In the genomic region with DNA sequence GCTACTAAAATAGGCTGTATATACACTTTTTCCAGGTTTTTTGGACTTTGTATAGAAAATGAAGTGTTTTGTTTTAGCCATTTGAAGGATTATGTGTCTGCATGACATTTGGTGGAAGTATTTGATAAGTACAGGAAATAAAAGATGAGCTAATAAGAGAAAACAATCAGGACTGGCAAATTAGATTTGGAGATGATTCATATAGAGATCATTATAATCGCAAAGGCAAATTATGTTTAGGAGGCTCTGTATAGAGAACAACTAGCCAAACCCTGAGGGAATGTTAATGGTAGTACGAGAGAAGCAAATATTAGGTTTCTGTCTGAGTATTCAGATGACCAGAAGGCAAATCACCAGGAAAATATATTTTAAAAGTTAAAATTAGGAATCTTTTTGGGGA, we compare ENCODE assay signal across 25 cellular contexts. TPM values are rescaled to one million over a fixed set of nuclear protein-coding genes. Genes with fewer than 3 reads are reported as not detected.
A peak's percentile ranks its signal among the peaks of the same experiment; 100 is the strongest.
DNase-seq lines count a peak whose midpoint lies in the region; ATAC-seq, FAIRE-seq and TF ChIP-seq lines count a peak whose summit lies in the region.
"Had no signal": no experiment of that assay in that cellular context is flagged by ENCODE, and none has a peak within 500 bp of the region (broad histone marks: within the 10 kb centered on the region; RNA-seq: fewer than 3 reads in every experiment).

No MANE protein-coding gene starts in this region.

- no peak for ATAC-seq in activated T-cell treated with anti-CD3 and anti-CD28 coated beads, Interleukin-2, amount 50 U/mL, for 72 hours (replicated peaks in 1 of 2)
- ATAC-seq in naive thymus-derived CD8-positive, alpha-beta T cell = no peak

- FAIRE-seq in endothelial cell of umbilical vein (lab: Jason Lieb, UNC) = no peak
- FAIRE-seq: GM18507, RCC 7860 had no signal

- H4K20me1 ChIP-seq in MM.1S (ENCODE audit: insufficient read depth, low read length) (no peaks in the 10 kb centered on the region), endothelial cell of umbilical vein (replicated peaks; ENCODE audit: control insufficient read depth, extremely low read depth, insufficient read depth, low read length) (no peaks in the 10 kb centered on the region)

- H3K27ac ChIP-seq in MM.1S (ENCODE audit: low read length) (0 out of 2 replicates have a peak overlapping the region, but pooled peaks have one; percentile 95), endothelial cell of umbilical vein (ENCODE audit: insufficient read depth, low read depth, low read length) (no peak overlapping the region)
- H3K27ac ChIP-seq: 22Rv1, C4-2B, GM23248, SK-N-MC had no signal

- POLR2A ChIA-PET in endothelial cell of umbilical vein (lab: Charles Lee) = no interaction called here
- POLR2A ChIA-PET in naive thymus-derived CD8-positive, alpha-beta T cell (lab: Charles Lee) = no interaction called here

- no TSS peak for BruUV-seq in endothelial cell of umbilical vein (replicated peaks; lab: Mats Ljungman, UMichigan)

- H3K27me3 ChIP-seq in MM.1S (replicated peaks; ENCODE audit: insufficient read depth, low read length) (no peaks in the 10 kb centered on the region), endothelial cell of umbilical vein (ENCODE audit: control insufficient read depth in 2 of 2, insufficient read depth in 2 of 2, low read length in 2 of 2) (no peaks in the 10 kb centered on the region)

- peak overlapping the region; percentile 24 for H3K27ac Mint-ChIP-seq in activated T-cell treated with anti-CD3 and anti-CD28 coated beads, Interleukin-2, amount 50 U/mL, for 72 hours
- H3K27ac Mint-ChIP-seq in naive thymus-derived CD8-positive, alpha-beta T cell = peak overlapping the region in 8 of 10 donors; percentile 8 to 98 (median 77)
- H3K27ac Mint-ChIP-seq: B cell, H9 had no signal

- 0 out of 2 replicates have a peak overlapping the region, but pooled peaks have one; percentile 69 for H3K4me2 ChIP-seq in MM.1S (ENCODE audit: low read depth, low read length)
- H3K4me2 ChIP-seq in endothelial cell of umbilical vein (ENCODE audit: insufficient read depth, low read length) = no peak overlapping the region

- CTCF ChIA-PET in endothelial cell of umbilical vein (lab: Charles Lee) = interaction anchor here (1.0 kb wide), 1 partner anchor 282 kb away, joined by 3 read pairs; no protein-coding TSS in a partner anchor

- H3K9me3 ChIP-seq in MM.1S (replicated peaks; ENCODE audit: insufficient read depth, low read length) (no peaks in the 10 kb centered on the region; the same call in 1 of the 2 replicates), endothelial cell of umbilical vein (replicated peaks; ENCODE audit: control insufficient read depth, insufficient read depth, low read length) (no peaks in the 10 kb centered on the region)

- peaks cover 0 to 1% of the 10 kb centered on the region in 2 donors for H3K36me3 Mint-ChIP-seq in activated T-cell treated with anti-CD3 and anti-CD28 coated beads, Interleukin-2, amount 50 U/mL, for 72 hours (ENCODE audit: insufficient read depth in 2 of 2)
- H3K36me3 Mint-ChIP-seq in naive thymus-derived CD8-positive, alpha-beta T cell = peaks cover 0 to 4% (median 0%) of the 10 kb centered on the region in 3 donors

- no peaks in the 10 kb centered on the region for H3K9me1 ChIP-seq in endothelial cell of umbilical vein (replicated peaks; ENCODE audit: control insufficient read depth, extremely low read depth, insufficient read depth, low read length)

- no peak for TF ChIP-seq CTCF in MM.1S (IDR thresholded peaks at IDR 0.05; ENCODE audit: low read length)
- no peak for TF ChIP-seq CTCF in endothelial cell of umbilical vein (IDR thresholded peaks at IDR 0.05; ENCODE audit: extremely low read depth in 1 of 2, insufficient read depth in 1 of 2, low read depth in 1 of 2, low read length in 2 of 2)

- no peak overlapping the region for H2AFZ ChIP-seq in MM.1S (ENCODE audit: low read length)
- no peak overlapping the region for H2AFZ ChIP-seq in endothelial cell of umbilical vein (ENCODE audit: low read depth, low read length)
- H2AFZ ChIP-seq: GM23248 had no signal

- peaks cover 20% of the 10 kb centered on the region for H3F3A ChIP-seq in MM.1S (ENCODE audit: insufficient read depth, low read length)

- peaks cover 37% of the 10 kb centered on the region for H3K4me1 ChIP-seq in MM.1S (ENCODE audit: low read length)
- H3K4me1 ChIP-seq in endothelial cell of umbilical vein (ENCODE audit: control insufficient read depth, extremely low read depth, insufficient read depth, low read length) = peaks cover 4% of the 10 kb centered on the region

- DNase-seq in activated T-cell treated with anti-CD3 and anti-CD28 coated beads, Interleukin-2, amount 50 U/mL, for 72 hours = no peak
- DNase-seq in activated T-cell treated with anti-CD3 and anti-CD28 coated beads, Interleukin-2, amount 50 U/mL, for 48 hours = no peak
- DNase-seq in MM.1S = no peak
- no peak for DNase-seq in endothelial cell of umbilical vein (ENCODE audit: low read depth, low spot score)
- no peak for DNase-seq in naive thymus-derived CD8-positive, alpha-beta T cell
- DNase-seq in NCI-H146 (lab: John Stamatoyannopoulos, UW) = no peak
- DNase-seq in activated CD8-positive, alpha-beta memory T cell treated with anti-CD3 and anti-CD28 coated beads for 24 hours = no peak
- no peak for DNase-seq in NCI-H1417 treated with DMSO at 0.1 percent for 48 hours (lab: John Stamatoyannopoulos, UW)
- DNase-seq: H9, KG1, NCI-H1092, NCI-H1436, NCI-H187 treated with DMSO at 0.1 percent for 48 hours, NCI-H2171 treated with DMSO at 0.1 percent for 48 hours, NCI-H524 treated with DMSO at 0.1 percent for 48 hours, NCI-H774, SIG-M5 had no signal

- intact Hi-C loops in endothelial cell of umbilical vein (cut with micrococcal nuclease) = no loop called here

- no peaks in the 10 kb centered on the region for H3K9me2 ChIP-seq in MM.1S (replicated peaks; ENCODE audit: insufficient read depth, low read length)

- H3K4me3 ChIP-seq in MM.1S (ENCODE audit: low read length) = no peak overlapping the region
- H3K4me3 ChIP-seq in endothelial cell of umbilical vein (replicated peaks in 1 of 3; ENCODE audit: insufficient read depth in 1 of 3, low read depth in 1 of 3, low read length in 3 of 3) = no peak overlapping the region
- H3K4me3 ChIP-seq: GM23248, SK-N-MC had no signal

- dilution Hi-C loops in endothelial cell of umbilical vein (cut with MboI; ENCODE audit: extremely low pct_ligation_motif_present, low sequenced_read_pairs) = no loop called here

- H3K9ac ChIP-seq in MM.1S (ENCODE audit: low read length) (no peak overlapping the region), endothelial cell of umbilical vein (replicated peaks; ENCODE audit: extremely low read depth, insufficient read depth, low read length) (no peak overlapping the region)
- H3K9ac ChIP-seq: GM23248 had no signal

- peak overlapping the region in 1 of 2 donors; percentile 3 for H3K4me3 Mint-ChIP-seq in activated T-cell treated with anti-CD3 and anti-CD28 coated beads, Interleukin-2, amount 50 U/mL, for 72 hours
- peak overlapping the region in 1 of 10 donors; percentile 6 for H3K4me3 Mint-ChIP-seq in naive thymus-derived CD8-positive, alpha-beta T cell
- H3K4me3 Mint-ChIP-seq: B cell, H9 had no signal

- H3K9me3 Mint-ChIP-seq in activated T-cell treated with anti-CD3 and anti-CD28 coated beads, Interleukin-2, amount 50 U/mL, for 72 hours = peaks cover 0 to 3% of the 10 kb centered on the region in 2 donors
- no peaks in the 10 kb centered on the region for H3K9me3 Mint-ChIP-seq in naive thymus-derived CD8-positive, alpha-beta T cell
- H3K9me3 Mint-ChIP-seq: H9 had no signal

- no peak for TF ChIP-seq POLR2A in endothelial cell of umbilical vein (IDR thresholded peaks at IDR 0.05; ENCODE audit: low read depth, low read length)

- H3K36me3 ChIP-seq in MM.1S (replicated peaks; ENCODE audit: insufficient read depth, low read length) (no peaks in the 10 kb centered on the region), endothelial cell of umbilical vein (ENCODE audit: control insufficient read depth in 2 of 2, extremely low read depth in 1 of 2, insufficient read depth in 2 of 2, low read length in 2 of 2) (no peaks in the 10 kb centered on the region)

- peaks cover 8% of the 10 kb centered on the region for H3K27me3 Mint-ChIP-seq in activated T-cell treated with anti-CD3 and anti-CD28 coated beads, Interleukin-2, amount 50 U/mL, for 72 hours (ENCODE audit: low read depth)
- H3K27me3 Mint-ChIP-seq in naive thymus-derived CD8-positive, alpha-beta T cell = peaks cover 0 to 5% (median 2%) of the 10 kb centered on the region in 5 donors

- H3K79me2 ChIP-seq in MM.1S (ENCODE audit: low read length) (no peaks in the 10 kb centered on the region), endothelial cell of umbilical vein (ENCODE audit: control insufficient read depth, insufficient read depth, low read length) (no peaks in the 10 kb centered on the region)

- peaks cover 75% of the 10 kb centered on the region for H3K4me1 Mint-ChIP-seq in activated T-cell treated with anti-CD3 and anti-CD28 coated beads, Interleukin-2, amount 50 U/mL, for 72 hours (ENCODE audit: low read depth)
- H3K4me1 Mint-ChIP-seq in naive thymus-derived CD8-positive, alpha-beta T cell = peaks cover 30 to 71% (median 63%) of the 10 kb centered on the region in 4 donors
- H3K4me1 Mint-ChIP-seq: B cell had no signal

TF ChIP-seq in endothelial cell of umbilical vein, 7 proteins besides CTCF, POLR2A, EP300 and RAD21:
- no peak for TF ChIP-seq MAX (IDR thresholded peaks at IDR 0.05; ENCODE audit: insufficient read depth, insufficient read length)
- TF ChIP-seq GATA2 (IDR thresholded peaks at IDR 0.05; ENCODE audit: insufficient read depth, insufficient read length, low read depth, low read length) = no peak
- peak; percentile 33 for TF ChIP-seq FOS (IDR thresholded peaks at IDR 0.05; ENCODE audit: borderline replicate concordance, insufficient read depth, low read length)

RNA-seq across cellular contexts. Expression of gene PLCL1, which starts 41.7 kb away (rescaled TPM):
- total RNA-seq in activated T-cell treated with anti-CD3 and anti-CD28 coated beads, Interleukin-2, amount 50 U/mL, for 72 hours = 1 to 10 TPM; 2.8 to 3.6 TPM
- total RNA-seq in endothelial cell of umbilical vein = 3.4 and 5.1 TPM in 2 replicates
- polyA plus RNA-seq in endothelial cell of umbilical vein = 0.60 and 0.79 TPM in 2 replicates
- 1.2 TPM in 2 replicates for polyA plus RNA-seq in endothelial cell of umbilical vein (2011; cell fraction: cytosol; rRNA removed)
- 1.9 and 3.0 TPM in 2 replicates for polyA plus RNA-seq in endothelial cell of umbilical vein (2011; cell fraction: nucleus; rRNA removed)
- polyA plus RNA-seq in endothelial cell of umbilical vein (2012) = 8.8 and 9.5 TPM in 2 replicates
- 3.4 and 5.9 TPM in 2 replicates for polyA minus RNA-seq in endothelial cell of umbilical vein
- polyA minus RNA-seq in endothelial cell of umbilical vein (2011; cell fraction: cytosol; rRNA and poly(A)+ RNA removed) = not detected
- 8.7 and 11.5 TPM in 2 replicates for polyA minus RNA-seq in endothelial cell of umbilical vein (2011; cell fraction: nucleus; rRNA and poly(A)+ RNA removed)
- total RNA-seq in naive thymus-derived CD8-positive, alpha-beta T cell = 1 to 10 TPM; 7.1 to 8.8 TPM
- 1 to 10 TPM; 3.0 to 4.8 (median 4.1) TPM for polyA plus RNA-seq in naive thymus-derived CD8-positive, alpha-beta T cell
- total RNA-seq: G401 had no signal
